In the genomic region with DNA sequence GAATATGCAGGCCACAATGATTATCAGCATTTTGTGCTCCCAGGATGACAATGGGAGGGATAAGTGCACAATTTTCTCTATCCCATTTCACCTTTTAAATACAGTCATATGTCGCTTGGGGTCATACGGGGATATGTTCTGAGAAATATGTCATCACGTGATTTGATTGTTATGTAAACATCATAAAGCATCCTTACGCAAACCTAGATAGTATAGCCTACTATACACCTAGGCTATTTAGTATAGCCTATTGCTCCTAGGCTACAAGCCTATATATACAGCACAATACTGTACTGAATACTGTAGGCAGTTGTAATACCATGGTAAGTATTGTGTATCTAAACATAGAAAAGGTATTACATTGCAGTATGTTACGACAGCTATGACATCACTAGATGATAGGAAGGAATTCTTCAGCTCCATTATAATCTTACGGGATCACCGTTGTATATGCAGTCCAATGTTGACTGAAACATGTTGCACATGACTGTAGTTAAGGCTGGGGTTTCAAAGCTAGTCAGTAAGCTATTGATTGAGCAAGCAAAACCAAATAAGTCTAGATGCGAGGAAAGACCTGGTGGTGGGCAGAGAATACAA, we compare ENCODE assay signal across 20 cellular contexts. TPM values are rescaled to one million over a fixed set of nuclear protein-coding genes. Genes with fewer than 3 reads are reported as not detected.
DNase-seq lines count a peak whose midpoint lies in the region; ATAC-seq and TF ChIP-seq lines count a peak whose summit lies in the region.
"Had no signal": no experiment of that assay in that cellular context is flagged by ENCODE, and none has a peak within 500 bp of the region (broad histone marks: within the 10 kb centered on the region; RNA-seq: fewer than 3 reads in every experiment).

No MANE protein-coding gene starts in this region.

- peak overlapping the region; percentile 34 for H3K27ac Mint-ChIP-seq in activated T-cell treated with anti-CD3 and anti-CD28 coated beads, Interleukin-2, amount 50 U/mL, for 72 hours
- H3K27ac Mint-ChIP-seq in progenitor cell of endocrine pancreas, result peak overlapping the region; percentile 86
- H3K27ac Mint-ChIP-seq: CD8-positive, alpha-beta T cell had no signal

- peaks cover 9 to 25% of the 10 kb centered on the region in 2 donors for H3K36me3 Mint-ChIP-seq in activated T-cell treated with anti-CD3 and anti-CD28 coated beads, Interleukin-2, amount 50 U/mL, for 72 hours (ENCODE audit: insufficient read depth in 2 of 2)
- H3K36me3 Mint-ChIP-seq in progenitor cell of endocrine pancreas (ENCODE audit: insufficient read depth), result peaks cover 30% of the 10 kb centered on the region

- no peak for TF ChIP-seq CTCF in progenitor cell of endocrine pancreas (IDR thresholded peaks at IDR 0.05; ENCODE audit: unreplicated experiment)

- no peak overlapping the region for H3K4me3 Mint-ChIP-seq in activated T-cell treated with anti-CD3 and anti-CD28 coated beads, Interleukin-2, amount 50 U/mL, for 72 hours
- H3K4me3 Mint-ChIP-seq in progenitor cell of endocrine pancreas (ENCODE audit: low read depth), result no peak overlapping the region
- H3K4me3 Mint-ChIP-seq: CD8-positive, alpha-beta T cell had no signal

- ATAC-seq in activated T-cell treated with anti-CD3 and anti-CD28 coated beads, Interleukin-2, amount 50 U/mL, for 72 hours (replicated peaks in 1 of 2), result no peak
- ATAC-seq in esophagus mucosa, result no peak
- ATAC-seq: CD8-positive, alpha-beta T cell had no signal

- H3K4me1 Mint-ChIP-seq in activated T-cell treated with anti-CD3 and anti-CD28 coated beads, Interleukin-2, amount 50 U/mL, for 72 hours (ENCODE audit: low read depth), result no peaks in the 10 kb centered on the region
- peaks cover 3% of the 10 kb centered on the region for H3K4me1 Mint-ChIP-seq in progenitor cell of endocrine pancreas (ENCODE audit: low read depth)

- no peaks in the 10 kb centered on the region for H3K27me3 Mint-ChIP-seq in activated T-cell treated with anti-CD3 and anti-CD28 coated beads, Interleukin-2, amount 50 U/mL, for 72 hours (ENCODE audit: low read depth)
- H3K27me3 Mint-ChIP-seq in progenitor cell of endocrine pancreas, result no peaks in the 10 kb centered on the region

- H3K9me3 Mint-ChIP-seq in activated T-cell treated with anti-CD3 and anti-CD28 coated beads, Interleukin-2, amount 50 U/mL, for 72 hours, result no peaks in the 10 kb centered on the region
- H3K9me3 Mint-ChIP-seq in progenitor cell of endocrine pancreas (ENCODE audit: low read depth), result no peaks in the 10 kb centered on the region
- H3K9me3 Mint-ChIP-seq: CD8-positive, alpha-beta T cell had no signal

- DNase-seq in activated T-cell treated with anti-CD3 and anti-CD28 coated beads, Interleukin-2, amount 50 U/mL, for 72 hours, result no peak
- no peak for DNase-seq in activated T-cell treated with anti-CD3 and anti-CD28 coated beads, Interleukin-2, amount 50 U/mL, for 48 hours
- DNase-seq in NCI-H460 (ENCODE audit: extremely low read depth, low read depth) (peak; percentile 45), fibroblast of peridontal ligament (ENCODE audit: extremely low read depth) (peak; percentile 45), progenitor cell of endocrine pancreas (ENCODE audit: low spot score, unreplicated experiment) (no peak), NCI-H524 (lab: John Stamatoyannopoulos, UW) (no peak), NCI-H1105 (lab: John Stamatoyannopoulos, UW) (no peak)
- DNase-seq: CD8-positive, alpha-beta T cell; DMS79; HCEC 1CT; KG1; NCI-H1694; NK-92 treated with Interleukin-12 subunit alpha and Interleukin-12 subunit beta, amount 100 ng/mL, for 24 hours; OCI-M1; SIG-M5 had no signal

RNA-seq across cellular contexts. Expression of gene RUSC1, which starts 18.9 kb away (rescaled TPM):
- total RNA-seq in activated T-cell treated with anti-CD3 and anti-CD28 coated beads, Interleukin-2, amount 50 U/mL, for 72 hours, result 10 to 100 TPM; 20.5 to 26.8 TPM
- total RNA-seq in NCI-H460 (2014; rRNA removed; shearing (Covaris generic)), result 80.4 and 86.6 TPM in 2 replicates
- 181 and 189 TPM in 2 replicates for polyA plus RNA-seq in NCI-H460 (2014; cell fraction: nucleus; rRNA removed)
- total RNA-seq in progenitor cell of endocrine pancreas (37.3 and 37.4 TPM in 2 replicates), esophagus mucosa (40.7 TPM)

RNA-seq across cellular contexts. Expression of gene FDPS, which starts 30.9 kb away (rescaled TPM):
- 100 to 1,000 TPM; 182 to 184 TPM for total RNA-seq in activated T-cell treated with anti-CD3 and anti-CD28 coated beads, Interleukin-2, amount 50 U/mL, for 72 hours
- total RNA-seq in NCI-H460 (2014; rRNA removed; shearing (Covaris generic)), result 124 and 142 TPM in 2 replicates
- 253 and 294 TPM in 2 replicates for polyA plus RNA-seq in NCI-H460 (2014; cell fraction: nucleus; rRNA removed)
- total RNA-seq in progenitor cell of endocrine pancreas (232 and 261 TPM in 2 replicates), esophagus mucosa (401 TPM)

RNA-seq across cellular contexts. Expression of gene PKLR, which starts 38.4 kb away (rescaled TPM):
- total RNA-seq in activated T-cell treated with anti-CD3 and anti-CD28 coated beads, Interleukin-2, amount 50 U/mL, for 72 hours, result not detected
- not detected in 2 replicates for total RNA-seq in NCI-H460 (2014; rRNA removed; shearing (Covaris generic))
- polyA plus RNA-seq in NCI-H460 (2014; cell fraction: nucleus; rRNA removed), result not detected in 2 replicates
- total RNA-seq in progenitor cell of endocrine pancreas (0.16 and 0.57 TPM in 2 replicates), esophagus mucosa (0.20 TPM)
- total RNA-seq: A172; CD8-positive, alpha-beta T cell; G401; M059J; RPMI7951 had no signal

Comparison
In these comparisons a context has a peak if more than half of its experiments do, and no peak if none do; other contexts are left out.
1. DNase-seq: peak in NCI-H460 (single experiment) and fibroblast of peridontal ligament (single experiment); none in activated T-cell treated with anti-CD3 and anti-CD28 coated beads, Interleukin-2, amount 50 U/mL, for 72 hours (0 of 2), activated T-cell treated with anti-CD3 and anti-CD28 coated beads, Interleukin-2, amount 50 U/mL, for 48 hours (0 of 2), progenitor cell of endocrine pancreas (single experiment), NCI-H524 (0 of 2) and NCI-H1105 (single experiment).